In the genomic region with DNA sequence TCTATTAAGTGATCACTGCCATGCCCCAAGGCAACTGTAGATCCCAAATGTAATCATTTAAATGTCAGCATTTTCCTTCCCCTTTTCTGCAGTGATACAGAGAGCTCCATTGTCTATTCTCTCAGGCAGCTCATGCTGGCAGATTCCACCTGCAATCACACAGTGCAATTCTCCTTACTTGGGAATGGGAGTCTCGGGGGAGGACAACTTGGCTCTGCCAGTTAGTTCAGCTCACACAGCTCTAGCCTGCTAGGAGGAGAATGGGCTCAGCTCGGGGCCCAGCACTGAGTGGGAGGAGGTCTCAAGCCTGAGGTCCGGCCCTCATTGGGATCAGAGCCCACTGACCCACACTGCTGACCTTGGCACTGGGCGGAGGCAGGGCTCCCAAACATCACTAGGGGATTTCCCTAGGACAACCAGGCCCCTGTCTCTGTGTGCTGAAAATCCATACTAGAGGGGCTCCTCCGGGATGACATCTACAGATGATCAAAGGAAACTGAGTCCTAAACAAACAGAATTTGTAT, we compare ENCODE assay signal across 9 cellular contexts.
A peak's percentile ranks its signal among the peaks of the same experiment; 100 is the strongest.
DNase-seq lines count a peak whose midpoint lies in the region; ATAC-seq and TF ChIP-seq lines count a peak whose summit lies in the region.
"Had no signal": no experiment of that assay in that cellular context is flagged by ENCODE, and none has a peak within 500 bp of the region (broad histone marks: within the 10 kb centered on the region; RNA-seq: fewer than 3 reads in every experiment).

No MANE protein-coding gene starts in this region.

- TF ChIP-seq POLR2A in tibial nerve (IDR thresholded peaks at IDR 0.05) (no peak), erythroblast (IDR thresholded peaks at IDR 0.05; ENCODE audit: low read length) (no peak)

- H3K4me1 ChIP-seq in tibial nerve: peaks cover 0 to 45% (median 10%) of the 10 kb centered on the region in 4 donors

- H3K4me3 ChIP-seq in tibial nerve: peak overlapping the region in 1 of 4 donors; percentile 14

- ATAC-seq in HG03457 (IDR thresholded peaks at IDR 0.05; ENCODE audit: unreplicated experiment): no peak
- ATAC-seq: activated CD4-positive, alpha-beta T cell treated with anti-CD3 and anti-CD28 coated beads for 36 hours; stimulated activated memory B cell treated with anti-CD40 and anti-IgM and Interleukin-4, amounts not matched to agents 10 μg/mL and 1 μg/mL and 100 μg/mL, for 72 hours had no signal

- H3K27me3 ChIP-seq in layer of hippocampus (ENCODE audit: control insufficient read depth, insufficient read depth, low read length) (no peaks in the 10 kb centered on the region), tibial nerve (no peaks in the 10 kb centered on the region)

- H3K27ac ChIP-seq in caudate nucleus (ENCODE audit: low read depth, low read length): peak overlapping the region; percentile 48
- H3K27ac ChIP-seq in layer of hippocampus (ENCODE audit: low read depth, low read length): peak overlapping the region; percentile 63
- H3K27ac ChIP-seq in tibial nerve: peak overlapping the region in 3 of 4 donors; percentile 47 to 81 (median 67)

- TF ChIP-seq EP300 in tibial nerve (IDR thresholded peaks at IDR 0.05): no peak

- WGBS in tibial nerve, 2 donors: 12 to 29% methylated on average over 5 of the region's 5 CpGs

- DNase-seq in NCI-H2171 treated with DMSO at 0.1 percent for 48 hours (lab: John Stamatoyannopoulos, UW) (peak; percentile 43), caudate nucleus (lab: John Stamatoyannopoulos, UW) (peak in 53 of 61 donors; percentile 6 to 91 (median 43)), tibial nerve (ENCODE audit: low spot score in 2 of 2) (peak in 1 of 2 donors; percentile 28), erythroblast (lab: John Stamatoyannopoulos, UW) (no peak), NCI-H2107 treated with DMSO at 0.1 percent for 48 hours (lab: John Stamatoyannopoulos, UW; ENCODE audit: unreplicated experiment) (no peak)
- DNase-seq: activated CD4-positive, alpha-beta T cell treated with anti-CD3 and anti-CD28 coated beads for 36 hours had no signal

- no peaks in the 10 kb centered on the region for H3K9me3 ChIP-seq in tibial nerve

- H3K36me3 ChIP-seq in tibial nerve: no peaks in the 10 kb centered on the region

- no peak for TF ChIP-seq CTCF in tibial nerve (IDR thresholded peaks at IDR 0.05)

Comparison
In these comparisons a context has a peak if more than half of its experiments do, and no peak if none do; other contexts are left out.
1. DNase-seq: peak in NCI-H2171 treated with DMSO at 0.1 percent for 48 hours (single experiment) and caudate nucleus (53 of 61); none in erythroblast (0 of 2) and NCI-H2107 treated with DMSO at 0.1 percent for 48 hours (single experiment).
2. Peak in every context shown above with its lines, with median percentiles within 50 percentile points of each other: H3K27ac ChIP-seq.